Comparison of ENCODE assay signal across 24 cellular contexts in the genomic region with DNA sequence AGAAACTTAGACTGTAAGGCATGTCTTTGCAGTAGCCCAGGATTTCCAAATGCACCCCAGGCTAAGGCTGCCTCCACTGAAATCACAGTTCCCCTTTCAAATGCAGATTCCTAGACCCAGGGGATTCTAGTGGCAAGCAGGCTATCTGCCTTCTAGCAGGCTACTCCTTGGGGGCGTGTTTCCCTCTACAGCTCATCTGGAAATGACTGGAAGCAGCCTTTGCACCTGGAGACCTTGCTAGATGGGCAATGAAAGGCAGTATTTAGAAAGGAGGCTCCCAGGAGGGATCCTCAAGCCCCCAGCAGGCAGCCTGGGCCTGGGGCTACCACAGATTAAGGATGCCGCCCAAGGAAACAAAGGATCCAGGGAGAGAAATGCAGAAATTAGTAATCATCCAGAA. TPM values are rescaled to one million over a fixed set of nuclear protein-coding genes. Genes with fewer than 3 reads are reported as not detected.
A peak's percentile ranks its signal among the peaks of the same experiment; 100 is the strongest.
DNase-seq lines count a peak whose midpoint lies in the region; ATAC-seq and TF ChIP-seq lines count a peak whose summit lies in the region.
"Had no signal": no experiment of that assay in that cellular context is flagged by ENCODE, and none has a peak within 500 bp of the region (broad histone marks: within the 10 kb centered on the region; RNA-seq: fewer than 3 reads in every experiment).

No MANE protein-coding gene starts in this region.

- no peak overlapping the region for H3K9ac ChIP-seq in NT2/D1 (ENCODE audit: insufficient read length, low read depth)
- H3K9ac ChIP-seq: BLaER1 treated with 17β-estradiol and CSF1 and Interleukin-3, amounts not matched to agents 10 nM and 100 nM had no signal

- H3K4me1 Mint-ChIP-seq in activated CD8-positive, alpha-beta memory T cell treated with anti-CD3 and anti-CD28 coated beads, Interleukin-2, amount 10 ng/mL, durations not matched to agents 7 days and 5 days: no peaks in the 10 kb centered on the region
- H3K4me1 Mint-ChIP-seq in osteocyte (ENCODE audit: unreplicated experiment): no peaks in the 10 kb centered on the region
- H3K4me1 Mint-ChIP-seq: CD4-positive, alpha-beta memory T cell had no signal

- no peak for TF ChIP-seq CTCF in osteocyte (IDR thresholded peaks at IDR 0.05)
- TF ChIP-seq CTCF in uterus (IDR thresholded peaks at IDR 0.05): no peak

- intact Hi-C loops in uterus (cut with DNase I; ENCODE audit: low total_unique reads): no loop called here

- no peak overlapping the region for H3K4me3 Mint-ChIP-seq in activated CD8-positive, alpha-beta memory T cell treated with anti-CD3 and anti-CD28 coated beads, Interleukin-2, amount 10 ng/mL, durations not matched to agents 7 days and 5 days
- H3K4me3 Mint-ChIP-seq in osteocyte (ENCODE audit: unreplicated experiment): no peak overlapping the region
- H3K4me3 Mint-ChIP-seq: CD4-positive, alpha-beta memory T cell had no signal

- no peaks in the 10 kb centered on the region for H3K36me3 ChIP-seq in NT2/D1 (ENCODE audit: insufficient read depth, insufficient read length, low read length)
- no peaks in the 10 kb centered on the region for H3K36me3 ChIP-seq in iPS DF 6.9 (ENCODE audit: control insufficient read depth, insufficient read depth, low read length)
- H3K36me3 ChIP-seq in uterus: no peaks in the 10 kb centered on the region
- H3K36me3 ChIP-seq: BLaER1 treated with 17β-estradiol and CSF1 and Interleukin-3, amounts not matched to agents 10 nM and 100 nM; SJCRH30 had no signal

- TF ChIP-seq POLR2A in uterus (IDR thresholded peaks at IDR 0.05): no peak

- DNase-seq in activated CD8-positive, alpha-beta memory T cell treated with anti-CD3 and anti-CD28 coated beads, Interleukin-2, amount 10 ng/mL, durations not matched to agents 7 days and 5 days: peak; percentile 31
- no peak for DNase-seq in activated CD8-positive, alpha-beta memory T cell treated with anti-CD3 and anti-CD28 coated beads, Interleukin-2, amount 50 U/mL, for 4 hours
- peak; percentile 72 for DNase-seq in NT2/D1 (ENCODE audit: low read depth, low spot score)
- DNase-seq in iPS DF 6.9 (ENCODE audit: low read depth, low spot score): peak; percentile 60
- DNase-seq in osteocyte (ENCODE audit: extremely low spot score, unreplicated experiment): peak; percentile 42
- DNase-seq in UCSD-AML1 (lab: John Stamatoyannopoulos, UW; ENCODE audit: unreplicated experiment): no peak
- DNase-seq in uterus: no peak
- DNase-seq in globus pallidus (ENCODE audit: low spot score): no peak
- DNase-seq: 8988T; CD4-positive, alpha-beta memory T cell; DND-41; GOT3; MM.1S; NCI-H1092 treated with DMSO at 0.1 percent for 48 hours; NCI-H1436 treated with DMSO at 0.1 percent for 48 hours; NCI-H2029; NCI-H226; NCI-H510A treated with DMSO at 0.1 percent for 48 hours; NCI-H774; OCI-M1; SJCRH30 had no signal

- H3K9me3 ChIP-seq in NT2/D1 (ENCODE audit: insufficient read depth, low read length): no peaks in the 10 kb centered on the region
- H3K9me3 ChIP-seq in iPS DF 6.9 (ENCODE audit: control insufficient read depth, insufficient read depth, low read length): no peaks in the 10 kb centered on the region
- H3K9me3 ChIP-seq in uterus: no peaks in the 10 kb centered on the region
- H3K9me3 ChIP-seq: BLaER1 treated with 17β-estradiol and CSF1 and Interleukin-3, amounts not matched to agents 10 nM and 100 nM; SJCRH30 had no signal

- H3K27me3 ChIP-seq in NT2/D1 (ENCODE audit: insufficient read depth, insufficient read length): no peaks in the 10 kb centered on the region
- H3K27me3 ChIP-seq in iPS DF 6.9 (ENCODE audit: control insufficient read depth, insufficient read depth, low read length): no peaks in the 10 kb centered on the region
- no peaks in the 10 kb centered on the region for H3K27me3 ChIP-seq in uterus
- H3K27me3 ChIP-seq: BLaER1 treated with 17β-estradiol and CSF1 and Interleukin-3, amounts not matched to agents 10 nM and 100 nM; SJCRH30 had no signal

- WGBS in iPS DF 6.9 (ENCODE audit: insufficient coverage, insufficient read length): no CpG with 5 or more reads among the region's 2 CpGs

- H3K9me3 Mint-ChIP-seq in activated CD8-positive, alpha-beta memory T cell treated with anti-CD3 and anti-CD28 coated beads, Interleukin-2, amount 10 ng/mL, durations not matched to agents 7 days and 5 days (ENCODE audit: low read depth): no peaks in the 10 kb centered on the region
- H3K9me3 Mint-ChIP-seq in osteocyte (ENCODE audit: unreplicated experiment): no peaks in the 10 kb centered on the region
- H3K9me3 Mint-ChIP-seq: CD4-positive, alpha-beta memory T cell had no signal

- H3K27ac Mint-ChIP-seq in activated CD8-positive, alpha-beta memory T cell treated with anti-CD3 and anti-CD28 coated beads, Interleukin-2, amount 10 ng/mL, durations not matched to agents 7 days and 5 days: no peak overlapping the region
- H3K27ac Mint-ChIP-seq in osteocyte (ENCODE audit: unreplicated experiment): no peak overlapping the region
- H3K27ac Mint-ChIP-seq: CD4-positive, alpha-beta memory T cell had no signal

- ATAC-seq in activated CD8-positive, alpha-beta memory T cell treated with anti-CD3 and anti-CD28 coated beads, Interleukin-2, amount 10 ng/mL, durations not matched to agents 7 days and 5 days: no peak
- ATAC-seq: K562 had no signal

- no peak overlapping the region for H3K4me3 ChIP-seq in NT2/D1 (ENCODE audit: insufficient read length, low read depth)
- H3K4me3 ChIP-seq in iPS DF 6.9 (ENCODE audit: low read length): no peak overlapping the region
- no peak overlapping the region for H3K4me3 ChIP-seq in uterus
- H3K4me3 ChIP-seq: BLaER1 treated with 17β-estradiol and CSF1 and Interleukin-3, amounts not matched to agents 10 nM and 100 nM; K562; SJCRH30 had no signal

- H3K4me1 ChIP-seq in NT2/D1 (ENCODE audit: insufficient read depth, insufficient read length) (peaks cover 19% of the 10 kb centered on the region), iPS DF 6.9 (ENCODE audit: control insufficient read depth, insufficient read depth, low read length) (peaks cover 11% of the 10 kb centered on the region), uterus (no peaks in the 10 kb centered on the region)
- H3K4me1 ChIP-seq: SJCRH30 had no signal

- no peaks in the 10 kb centered on the region for H3K27me3 Mint-ChIP-seq in activated CD8-positive, alpha-beta memory T cell treated with anti-CD3 and anti-CD28 coated beads, Interleukin-2, amount 10 ng/mL, durations not matched to agents 7 days and 5 days
- peaks cover 8% of the 10 kb centered on the region for H3K27me3 Mint-ChIP-seq in osteocyte (ENCODE audit: unreplicated experiment)

- no peak overlapping the region for H3K27ac ChIP-seq in iPS DF 6.9 (ENCODE audit: low read length)
- no peak overlapping the region for H3K27ac ChIP-seq in uterus
- H3K27ac ChIP-seq: BLaER1 treated with 17β-estradiol and CSF1 and Interleukin-3, amounts not matched to agents 10 nM and 100 nM; SJCRH30 had no signal

- H3K36me3 Mint-ChIP-seq in activated CD8-positive, alpha-beta memory T cell treated with anti-CD3 and anti-CD28 coated beads, Interleukin-2, amount 10 ng/mL, durations not matched to agents 7 days and 5 days: no peaks in the 10 kb centered on the region
- no peaks in the 10 kb centered on the region for H3K36me3 Mint-ChIP-seq in osteocyte (ENCODE audit: unreplicated experiment)
- H3K36me3 Mint-ChIP-seq: CD4-positive, alpha-beta memory T cell had no signal

- CTCF ChIA-PET in activated CD8-positive, alpha-beta memory T cell treated with anti-CD3 and anti-CD28 coated beads, Interleukin-2, amount 10 ng/mL, durations not matched to agents 7 days and 5 days (lab: Charles Lee): no interaction called here

RNA-seq across cellular contexts. Expression of gene SYNDIG1, which starts 26.0 kb away (rescaled TPM):
- total RNA-seq in activated CD8-positive, alpha-beta memory T cell treated with anti-CD3 and anti-CD28 coated beads, Interleukin-2, amount 10 ng/mL, durations not matched to agents 7 days and 5 days: not detected
- 0.40 and 0.94 TPM in 2 replicates for total RNA-seq in osteocyte
- total RNA-seq in uterus: 1 to 10 TPM in 2 of 4 donors, under 1 TPM in 1, not detected in 1; 0.51 to 3.4 (median 2.8) TPM
- total RNA-seq: CD4-positive, alpha-beta memory T cell; G401; K562; SJCRH30 had no signal

Comparison
In these comparisons a context has a peak if more than half of its experiments do, and no peak if none do; other contexts are left out.
1. DNase-seq: peak in activated CD8-positive, alpha-beta memory T cell treated with anti-CD3 and anti-CD28 coated beads, Interleukin-2, amount 10 ng/mL, durations not matched to agents 7 days and 5 days (single experiment), NT2/D1 (single experiment), iPS DF 6.9 (single experiment) and osteocyte (single experiment); none in activated CD8-positive, alpha-beta memory T cell treated with anti-CD3 and anti-CD28 coated beads, Interleukin-2, amount 50 U/mL, for 4 hours (single experiment), UCSD-AML1 (single experiment), uterus (0 of 2) and globus pallidus (single experiment).